In genomic region chr10:90462761-90463160, GRCh38 we compare ENCODE assay signal across 32 cellular contexts.
A peak's percentile ranks its signal among the peaks of the same experiment; 100 is the strongest.
DNase-seq lines count a peak whose midpoint lies in the region; ATAC-seq, FAIRE-seq and TF ChIP-seq lines count a peak whose summit lies in the region.
"Had no signal": no experiment of that assay in that cellular context is flagged by ENCODE, and none has a peak within 500 bp of the region (broad histone marks: within the 10 kb centered on the region; RNA-seq: fewer than 3 reads in every experiment).

No MANE protein-coding gene starts in this region.

- no peaks in the 10 kb centered on the region for H3K4me1 Mint-ChIP-seq in activated T-helper 2 cell treated with anti-CD3 and anti-CD28 coated beads, Interferon-gamma antibody, Interleukin-2, Interleukin-4, amounts not matched to agents 10 μg/mL and 5 μg/mL and 100 μg/mL, durations not matched to agents 14 hours and 24 hours and 36 hours (ENCODE audit: low read depth)
- H3K4me1 Mint-ChIP-seq in activated CD4-positive, alpha-beta T cell treated with anti-CD3 and anti-CD28 coated beads, Interleukin-2, amount 10 ng/mL, durations not matched to agents 24 days and 14 days, result no peaks in the 10 kb centered on the region
- H3K4me1 Mint-ChIP-seq: activated CD4-positive, alpha-beta T cell treated with anti-CD3 and anti-CD28 coated beads for 36 hours; activated naive CD8-positive, alpha-beta T cell treated with anti-CD3 and anti-CD28 coated beads for 36 hours; CD14-positive monocyte; neural progenitor cell had no signal

- no peaks in the 10 kb centered on the region for H3K36me3 Mint-ChIP-seq in activated T-helper 2 cell treated with anti-CD3 and anti-CD28 coated beads, Interferon-gamma antibody, Interleukin-2, Interleukin-4, amounts not matched to agents 10 μg/mL and 5 μg/mL and 100 μg/mL, durations not matched to agents 14 hours and 24 hours and 36 hours (ENCODE audit: low read depth)
- no peaks in the 10 kb centered on the region for H3K36me3 Mint-ChIP-seq in activated CD4-positive, alpha-beta T cell treated with anti-CD3 and anti-CD28 coated beads, Interleukin-2, amount 10 ng/mL, durations not matched to agents 24 days and 14 days (ENCODE audit: low read depth)
- H3K36me3 Mint-ChIP-seq: activated naive CD8-positive, alpha-beta T cell treated with anti-CD3 and anti-CD28 coated beads for 36 hours; CD14-positive monocyte; neural progenitor cell had no signal

- no peak for ATAC-seq in GM18517 (IDR thresholded peaks at IDR 0.05; ENCODE audit: unreplicated experiment)
- ATAC-seq: activated CD4-positive, alpha-beta T cell treated with anti-CD3 and anti-CD28 coated beads for 36 hours; left ventricle myocardium superior had no signal

- H3K36me3 ChIP-seq in keratinocyte (ENCODE audit: control insufficient read depth in 2 of 2, extremely low read depth in 1 of 2, insufficient read depth in 2 of 2, low read length in 2 of 2), result no peaks in the 10 kb centered on the region
- H3K36me3 ChIP-seq: esophagus muscularis mucosa, neural progenitor cell, right atrium auricular region, spleen, stomach, tibial artery had no signal

- H3K27me3 ChIP-seq in keratinocyte (ENCODE audit: control insufficient read depth, extremely low read depth, insufficient read depth, low read length), result no peaks in the 10 kb centered on the region
- H3K27me3 ChIP-seq: esophagus muscularis mucosa, neural progenitor cell, right atrium auricular region, stomach, tibial artery had no signal

- H3K9me1 ChIP-seq in keratinocyte (ENCODE audit: control insufficient read depth, extremely low read depth, insufficient read depth, low read length), result no peaks in the 10 kb centered on the region

- H3K4me3 Mint-ChIP-seq in activated T-helper 2 cell treated with anti-CD3 and anti-CD28 coated beads, Interferon-gamma antibody, Interleukin-2, Interleukin-4, amounts not matched to agents 10 μg/mL and 5 μg/mL and 100 μg/mL, durations not matched to agents 14 hours and 24 hours and 36 hours (ENCODE audit: low read depth), result no peak overlapping the region
- no peak overlapping the region for H3K4me3 Mint-ChIP-seq in activated CD4-positive, alpha-beta T cell treated with anti-CD3 and anti-CD28 coated beads, Interleukin-2, amount 10 ng/mL, durations not matched to agents 24 days and 14 days
- H3K4me3 Mint-ChIP-seq: activated CD4-positive, alpha-beta T cell treated with anti-CD3 and anti-CD28 coated beads for 36 hours; activated naive CD8-positive, alpha-beta T cell treated with anti-CD3 and anti-CD28 coated beads for 36 hours; CD14-positive monocyte; dendritic cell treated with granulocyte-macrophage colony-stimulating factor and Interleukin-4, amounts not matched to agents 40 ng/mL and 50 ng/mL, for 4 days; neural progenitor cell; T-helper 2 cell treated with Interferon-gamma antibody and Interleukin-4, amounts not matched to agents 5 μg/mL and 100 μg/mL, for 36 hours had no signal

- no peak overlapping the region for H3K4me2 ChIP-seq in keratinocyte (ENCODE audit: control insufficient read depth, extremely low read depth, insufficient read depth, low read depth, low read length)
- H3K4me2 ChIP-seq: neural progenitor cell had no signal

- H3K27me3 Mint-ChIP-seq in activated T-helper 2 cell treated with anti-CD3 and anti-CD28 coated beads, Interferon-gamma antibody, Interleukin-2, Interleukin-4, amounts not matched to agents 10 μg/mL and 5 μg/mL and 100 μg/mL, durations not matched to agents 14 hours and 24 hours and 36 hours (ENCODE audit: low read depth), result no peaks in the 10 kb centered on the region
- H3K27me3 Mint-ChIP-seq in activated CD4-positive, alpha-beta T cell treated with anti-CD3 and anti-CD28 coated beads, Interleukin-2, amount 10 ng/mL, durations not matched to agents 24 days and 14 days, result no peaks in the 10 kb centered on the region
- H3K27me3 Mint-ChIP-seq: activated CD4-positive, alpha-beta T cell treated with anti-CD3 and anti-CD28 coated beads for 36 hours; dendritic cell treated with granulocyte-macrophage colony-stimulating factor and Interleukin-4, amounts not matched to agents 40 ng/mL and 50 ng/mL, for 4 days had no signal

- DNase-seq in OCI-M1 (lab: John Stamatoyannopoulos, UW) (peak; percentile 57), epithelial cell of esophagus (ENCODE audit: low read depth) (peak; percentile 9), keratinocyte (ENCODE audit: low read depth, low spot score) (no peak)
- DNase-seq in activated T-helper 2 cell treated with anti-CD3 and anti-CD28 coated beads, Interferon-gamma antibody, Interleukin-2, Interleukin-4, amounts not matched to agents 10 μg/mL and 5 μg/mL and 100 μg/mL, durations not matched to agents 14 hours and 24 hours and 36 hours (ENCODE audit: low spot score), result no peak
- DNase-seq in activated CD4-positive, alpha-beta T cell treated with anti-CD3 and anti-CD28 coated beads, Interleukin-2, amount 10 ng/mL, durations not matched to agents 24 days and 14 days, result no peak
- no peak for DNase-seq in activated CD4-positive, alpha-beta T cell treated with anti-CD3 and anti-CD28 coated beads for 4 hours
- DNase-seq: activated CD4-positive, alpha-beta T cell treated with anti-CD3 and anti-CD28 coated beads for 36 hours; activated effector memory CD4-positive, alpha-beta T cell treated with anti-CD3 and anti-CD28 coated beads, Interleukin-2, amount 50 U/mL, for 16 hours; activated naive CD8-positive, alpha-beta T cell treated with anti-CD3 and anti-CD28 coated beads for 36 hours; activated T-cell treated with anti-CD3 and anti-CD28 coated beads for 4 hours; central memory CD4-positive, alpha-beta T cell; DMS79; GDM1; glutamatergic neuron; kidney; left ventricle myocardium superior; MM.1S; NCI-H2029; NCI-H526 treated with DMSO at 0.1 percent for 48 hours; SHP77; spleen; stimulated activated CD8-positive, alpha-beta memory T cell treated with anti-CD3 and anti-CD28 coated beads, Interleukin-4, amount 100 ng/mL, for 48 hours; stomach; tibial artery had no signal

- no peaks in the 10 kb centered on the region for H3K79me2 ChIP-seq in keratinocyte (ENCODE audit: control insufficient read depth, insufficient read depth, low read length)

- peak; percentile 5 for FAIRE-seq in keratinocyte (lab: Jason Lieb, UNC)
- FAIRE-seq: kidney had no signal

- H4K20me1 ChIP-seq in keratinocyte (ENCODE audit: control insufficient read depth, extremely low read depth, insufficient read depth, low read length), result no peaks in the 10 kb centered on the region

- H3K4me3 ChIP-seq in epithelial cell of esophagus (ENCODE audit: low read length), result no peak overlapping the region
- no peak overlapping the region for H3K4me3 ChIP-seq in keratinocyte (ENCODE audit: control insufficient read depth in 2 of 3, extremely low read depth in 1 of 3, insufficient read depth in 2 of 3, low read depth in 1 of 3, low read length in 3 of 3)
- H3K4me3 ChIP-seq: esophagus muscularis mucosa, neural progenitor cell, right atrium auricular region, spleen, stomach, tibial artery had no signal

- TF ChIP-seq CTCF in epithelial cell of esophagus (IDR thresholded peaks at IDR 0.05; ENCODE audit: insufficient read depth, low read depth, low read length, missing control alignments) (no peak), keratinocyte (optimal IDR thresholded peaks at IDR 0.05 in 1 of 3, IDR thresholded peaks at IDR 0.05 in 1 of 3, conservative IDR thresholded peaks at IDR 0.05 in 1 of 3; ENCODE audit: extremely low read depth in 1 of 3, insufficient read depth in 2 of 3, low read length in 3 of 3) (no peak)

- no peaks in the 10 kb centered on the region for H3K4me1 ChIP-seq in keratinocyte (ENCODE audit: control insufficient read depth, extremely low read depth, insufficient read depth, low read length)
- H3K4me1 ChIP-seq: esophagus muscularis mucosa, neural progenitor cell, right atrium auricular region, spleen, stomach had no signal

- no peak overlapping the region for H2AFZ ChIP-seq in keratinocyte (ENCODE audit: control insufficient read depth, low read length)
- H2AFZ ChIP-seq: neural progenitor cell, parathyroid adenoma had no signal

- dilution Hi-C loops in keratinocyte (cut with MboI; ENCODE audit: extremely low pct_ligation_motif_present, low sequenced_read_pairs), result no loop called here

- H3K9me3 Mint-ChIP-seq in activated T-helper 2 cell treated with anti-CD3 and anti-CD28 coated beads, Interferon-gamma antibody, Interleukin-2, Interleukin-4, amounts not matched to agents 10 μg/mL and 5 μg/mL and 100 μg/mL, durations not matched to agents 14 hours and 24 hours and 36 hours, result no peaks in the 10 kb centered on the region
- H3K9me3 Mint-ChIP-seq in activated CD4-positive, alpha-beta T cell treated with anti-CD3 and anti-CD28 coated beads, Interleukin-2, amount 10 ng/mL, durations not matched to agents 24 days and 14 days, result no peaks in the 10 kb centered on the region
- H3K9me3 Mint-ChIP-seq: activated naive CD8-positive, alpha-beta T cell treated with anti-CD3 and anti-CD28 coated beads for 36 hours; dendritic cell treated with granulocyte-macrophage colony-stimulating factor and Interleukin-4, amounts not matched to agents 40 ng/mL and 50 ng/mL, for 4 days; neural progenitor cell; T-helper 2 cell treated with Interferon-gamma antibody and Interleukin-4, amounts not matched to agents 5 μg/mL and 100 μg/mL, for 36 hours had no signal

- intact Hi-C loops in activated T-helper 2 cell treated with anti-CD3 and anti-CD28 coated beads, Interferon-gamma antibody, Interleukin-2, Interleukin-4, amounts not matched to agents 10 μg/mL and 5 μg/mL and 100 μg/mL, durations not matched to agents 14 hours and 24 hours and 36 hours (cut with micrococcal nuclease), result no loop called here
- intact Hi-C loops in activated CD4-positive, alpha-beta T cell treated with anti-CD3 and anti-CD28 coated beads, Interleukin-2, amount 10 ng/mL, durations not matched to agents 24 days and 14 days (cut with micrococcal nuclease), result no loop called here

- H3K27ac Mint-ChIP-seq in activated T-helper 2 cell treated with anti-CD3 and anti-CD28 coated beads, Interferon-gamma antibody, Interleukin-2, Interleukin-4, amounts not matched to agents 10 μg/mL and 5 μg/mL and 100 μg/mL, durations not matched to agents 14 hours and 24 hours and 36 hours, result no peak overlapping the region
- H3K27ac Mint-ChIP-seq in activated CD4-positive, alpha-beta T cell treated with anti-CD3 and anti-CD28 coated beads, Interleukin-2, amount 10 ng/mL, durations not matched to agents 24 days and 14 days, result no peak overlapping the region
- H3K27ac Mint-ChIP-seq: activated CD4-positive, alpha-beta T cell treated with anti-CD3 and anti-CD28 coated beads for 36 hours; activated naive CD8-positive, alpha-beta T cell treated with anti-CD3 and anti-CD28 coated beads for 36 hours; CD14-positive monocyte; dendritic cell treated with granulocyte-macrophage colony-stimulating factor and Interleukin-4, amounts not matched to agents 40 ng/mL and 50 ng/mL, for 4 days; neural progenitor cell; T-helper 2 cell treated with Interferon-gamma antibody and Interleukin-4, amounts not matched to agents 5 μg/mL and 100 μg/mL, for 36 hours had no signal

- H3K9ac ChIP-seq in keratinocyte (ENCODE audit: control insufficient read depth, extremely low read depth, insufficient read depth, low read length), result no peak overlapping the region
- H3K9ac ChIP-seq: neural progenitor cell, parathyroid adenoma had no signal

- no peak overlapping the region for H3K27ac ChIP-seq in keratinocyte (ENCODE audit: control insufficient read depth, insufficient read depth, low read length)
- H3K27ac ChIP-seq: esophagus muscularis mucosa, neural progenitor cell, parathyroid adenoma, right atrium auricular region, spleen, stomach, tibial artery had no signal

- no peaks in the 10 kb centered on the region for H3K9me3 ChIP-seq in keratinocyte (ENCODE audit: control insufficient read depth, low read depth, low read length)
- H3K9me3 ChIP-seq: esophagus muscularis mucosa, right atrium auricular region, spleen, stomach, tibial artery had no signal

Comparison
In these comparisons a context has a peak if more than half of its experiments do, and no peak if none do; other contexts are left out.
1. DNase-seq: peak in OCI-M1 (single experiment) and epithelial cell of esophagus (single experiment); none in keratinocyte (single experiment), activated T-helper 2 cell treated with anti-CD3 and anti-CD28 coated beads, Interferon-gamma antibody, Interleukin-2, Interleukin-4, amounts not matched to agents 10 μg/mL and 5 μg/mL and 100 μg/mL, durations not matched to agents 14 hours and 24 hours and 36 hours (single experiment), activated CD4-positive, alpha-beta T cell treated with anti-CD3 and anti-CD28 coated beads, Interleukin-2, amount 10 ng/mL, durations not matched to agents 24 days and 14 days (single experiment) and activated CD4-positive, alpha-beta T cell treated with anti-CD3 and anti-CD28 coated beads for 4 hours (0 of 2).